In the genomic region with DNA sequence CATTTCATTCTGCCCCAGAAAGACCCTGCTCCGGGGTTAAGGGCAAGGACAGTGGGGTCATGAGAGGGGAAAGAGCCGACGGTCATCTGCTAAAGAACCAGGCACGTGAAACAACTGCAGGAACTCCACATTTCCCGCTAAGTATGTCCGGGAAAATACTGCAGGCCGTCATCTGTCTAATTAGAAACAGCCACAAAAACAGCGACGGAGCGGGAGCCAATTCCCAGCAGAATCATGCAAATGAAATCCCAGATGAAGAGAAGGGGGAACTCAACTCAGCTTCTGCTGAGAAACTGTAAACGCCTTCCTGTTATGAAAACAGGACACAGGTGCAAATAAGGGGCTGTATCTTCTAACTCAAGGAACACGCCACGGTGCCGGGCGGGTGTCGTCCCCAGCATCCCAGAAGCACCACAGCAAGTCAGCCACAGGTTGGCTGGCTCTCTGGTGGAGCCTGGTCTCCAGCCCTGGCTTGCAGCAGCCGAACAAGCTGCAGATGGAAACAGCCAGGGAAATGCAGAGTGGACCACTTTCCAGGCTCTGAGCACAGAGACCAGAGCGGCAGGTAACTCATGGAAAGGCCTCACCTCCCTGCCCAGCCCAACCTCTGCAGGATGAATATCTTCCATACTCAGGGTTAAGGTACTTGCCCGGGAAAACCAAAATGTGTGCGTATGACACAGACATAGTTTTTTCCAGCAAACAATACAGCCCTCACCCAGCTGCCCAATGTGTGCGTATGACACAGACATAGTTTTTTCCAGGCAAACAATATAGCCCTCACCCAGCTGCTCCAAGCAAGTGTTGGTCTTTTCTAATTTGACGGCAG, we compare ENCODE assay signal across 15 cellular contexts. TPM values are rescaled to one million over a fixed set of nuclear protein-coding genes. Genes with fewer than 3 reads are reported as not detected.
DNase-seq lines count a peak whose midpoint lies in the region; ATAC-seq and TF ChIP-seq lines count a peak whose summit lies in the region.
"Had no signal": no experiment of that assay in that cellular context is flagged by ENCODE, and none has a peak within 500 bp of the region (broad histone marks: within the 10 kb centered on the region; RNA-seq: fewer than 3 reads in every experiment).

No MANE protein-coding gene starts in this region.

- DNase-seq in DMS153 (lab: John Stamatoyannopoulos, UW) (peak; percentile 29), DMS153 treated with DMSO at 0.1 percent for 48 hours (lab: John Stamatoyannopoulos, UW; ENCODE audit: unreplicated experiment) (no peak), astrocyte of the hippocampus (ENCODE audit: low read depth, low spot score) (peak; percentile 77), right lobe of liver (peak in 2 of 3 donors; percentile 28 to 41), GM20000 (ENCODE audit: low spot score) (no peak), SIG-M5 (lab: John Stamatoyannopoulos, UW) (no peak)
- DNase-seq in activated CD4-positive, alpha-beta T cell treated with anti-CD3 and anti-CD28 coated beads, Interleukin-2, amount 10 ng/mL, durations not matched to agents 7 days and 5 days: no peak
- DNase-seq: activated CD4-positive, alpha-beta T cell treated with anti-CD3 and anti-CD28 coated beads for 36 hours; activated gamma-delta T cell treated with Interleukin-2 at 50 U/mL for 16 hours; DMS79; IMR-90; NCI-H2227 treated with DMSO at 0.1 percent for 48 hours had no signal

- H3K36me3 ChIP-seq in right lobe of liver (no peaks in the 10 kb centered on the region), subcutaneous abdominal adipose tissue (ENCODE audit: control insufficient read depth in 5 of 5, insufficient read depth in 5 of 5, low read length in 5 of 5) (no peaks in the 10 kb centered on the region)
- H3K36me3 ChIP-seq: tibial nerve had no signal

- CTCF ChIA-PET in activated CD4-positive, alpha-beta T cell treated with anti-CD3 and anti-CD28 coated beads, Interleukin-2, amount 10 ng/mL, durations not matched to agents 7 days and 5 days (lab: Charles Lee): no interaction called here

- H3K9me3 ChIP-seq in right lobe of liver (no peaks in the 10 kb centered on the region), subcutaneous abdominal adipose tissue (ENCODE audit: control insufficient read depth in 5 of 5, low read length in 5 of 5) (no peaks in the 10 kb centered on the region)
- H3K9me3 ChIP-seq: tibial nerve had no signal

- H3K36me3 Mint-ChIP-seq in activated CD4-positive, alpha-beta T cell treated with anti-CD3 and anti-CD28 coated beads, Interleukin-2, amount 10 ng/mL, durations not matched to agents 7 days and 5 days (ENCODE audit: low read depth): no peaks in the 10 kb centered on the region

- no peaks in the 10 kb centered on the region for H3K27me3 Mint-ChIP-seq in activated CD4-positive, alpha-beta T cell treated with anti-CD3 and anti-CD28 coated beads, Interleukin-2, amount 10 ng/mL, durations not matched to agents 7 days and 5 days
- H3K27me3 Mint-ChIP-seq: activated CD4-positive, alpha-beta T cell treated with anti-CD3 and anti-CD28 coated beads for 36 hours had no signal

- no peak overlapping the region for H3K4me3 Mint-ChIP-seq in activated CD4-positive, alpha-beta T cell treated with anti-CD3 and anti-CD28 coated beads, Interleukin-2, amount 10 ng/mL, durations not matched to agents 7 days and 5 days
- H3K4me3 Mint-ChIP-seq: activated CD4-positive, alpha-beta T cell treated with anti-CD3 and anti-CD28 coated beads for 36 hours had no signal

- no peak overlapping the region for H3K27ac Mint-ChIP-seq in activated CD4-positive, alpha-beta T cell treated with anti-CD3 and anti-CD28 coated beads, Interleukin-2, amount 10 ng/mL, durations not matched to agents 7 days and 5 days
- H3K27ac Mint-ChIP-seq: activated CD4-positive, alpha-beta T cell treated with anti-CD3 and anti-CD28 coated beads for 36 hours had no signal

- WGBS in right lobe of liver (ENCODE audit: insufficient coverage, low coverage, low lambda C conversion rate, missing lambda C conversion rate): 45% methylated on average over 17 of the region's 22 CpGs

- no peak for TF ChIP-seq CTCF in right lobe of liver (IDR thresholded peaks at IDR 0.05)
- no peak for TF ChIP-seq CTCF in GM20000 (IDR thresholded peaks at IDR 0.05; ENCODE audit: extremely low read depth, missing control alignments)

- TF ChIP-seq POLR2A in right lobe of liver (IDR thresholded peaks at IDR 0.05): no peak

- ATAC-seq in right lobe of liver: peak; percentile 54 to 67 (median 60)
- ATAC-seq: activated CD4-positive, alpha-beta T cell treated with anti-CD3 and anti-CD28 coated beads for 36 hours had no signal

- H3K9ac ChIP-seq in subcutaneous abdominal adipose tissue (ENCODE audit: low read length in 5 of 5): peak overlapping the region in 4 of 5 donors; percentile 28 to 66 (median 37)

- POLR2A ChIA-PET in activated CD4-positive, alpha-beta T cell treated with anti-CD3 and anti-CD28 coated beads, Interleukin-2, amount 10 ng/mL, durations not matched to agents 7 days and 5 days (lab: Charles Lee): no interaction called here

- H3K4me1 ChIP-seq in right lobe of liver (no peaks in the 10 kb centered on the region), subcutaneous abdominal adipose tissue (ENCODE audit: control insufficient read depth in 5 of 5, insufficient read depth in 5 of 5, low read length in 5 of 5) (peaks cover 21 to 84% (median 74%) of the 10 kb centered on the region in 5 donors)

- intact Hi-C loops in right lobe of liver (cut with DNase I): no loop called here

- no peak overlapping the region for H3K4me3 ChIP-seq in right lobe of liver
- peak overlapping the region in 3 of 5 donors; percentile 21 to 37 (median 30) for H3K4me3 ChIP-seq in subcutaneous abdominal adipose tissue (ENCODE audit: low read depth in 1 of 5, low read length in 5 of 5)
- H3K4me3 ChIP-seq: tibial nerve had no signal

- H3K9me3 Mint-ChIP-seq in activated CD4-positive, alpha-beta T cell treated with anti-CD3 and anti-CD28 coated beads, Interleukin-2, amount 10 ng/mL, durations not matched to agents 7 days and 5 days: peaks cover 2% of the 10 kb centered on the region

- H3K4me1 Mint-ChIP-seq in activated CD4-positive, alpha-beta T cell treated with anti-CD3 and anti-CD28 coated beads, Interleukin-2, amount 10 ng/mL, durations not matched to agents 7 days and 5 days: no peaks in the 10 kb centered on the region
- H3K4me1 Mint-ChIP-seq: activated CD4-positive, alpha-beta T cell treated with anti-CD3 and anti-CD28 coated beads for 36 hours had no signal

- no peaks in the 10 kb centered on the region for H3K27me3 ChIP-seq in right lobe of liver
- H3K27me3 ChIP-seq in subcutaneous abdominal adipose tissue (ENCODE audit: control insufficient read depth in 5 of 5, insufficient read depth in 4 of 5, low read length in 5 of 5): no peaks in the 10 kb centered on the region
- H3K27me3 ChIP-seq: tibial nerve had no signal

- H3K27ac ChIP-seq in right lobe of liver (peak overlapping the region in 2 of 3 donors; percentile 29 to 43), subcutaneous abdominal adipose tissue (ENCODE audit: low read depth, low read length) (peak overlapping the region; percentile 92)
- H3K27ac ChIP-seq: 22Rv1 had no signal

RNA-seq across cellular contexts. Expression of a gene that starts 28.9 kb away (rescaled TPM):
- 10 to 100 TPM in 3 of 6 experiments, 1 to 10 TPM in 3; 5.5 to 21.0 (median 11.4) TPM for total RNA-seq in right lobe of liver
- under 1 TPM; 0.20 to 0.58 TPM for total RNA-seq in activated CD4-positive, alpha-beta T cell treated with anti-CD3 and anti-CD28 coated beads, Interleukin-2, amount 10 ng/mL, durations not matched to agents 7 days and 5 days

Comparison
In these comparisons a context has a peak if more than half of its experiments do, and no peak if none do; other contexts are left out.
1. DNase-seq: peak in DMS153 (single experiment), astrocyte of the hippocampus (single experiment) and right lobe of liver (2 of 3); none in DMS153 treated with DMSO at 0.1 percent for 48 hours (single experiment), GM20000 (single experiment), SIG-M5 (single experiment) and activated CD4-positive, alpha-beta T cell treated with anti-CD3 and anti-CD28 coated beads, Interleukin-2, amount 10 ng/mL, durations not matched to agents 7 days and 5 days (single experiment).
2. H3K4me3 ChIP-seq: peak in subcutaneous abdominal adipose tissue (3 of 5); none in right lobe of liver (0 of 3).
3. RNA of a gene that starts 28.9 kb away (total RNA-seq): 5.5 to 21.0 TPM in right lobe of liver; 0.20 to 0.58 TPM in activated CD4-positive, alpha-beta T cell treated with anti-CD3 and anti-CD28 coated beads, Interleukin-2, amount 10 ng/mL, durations not matched to agents 7 days and 5 days; every median in the first group is over 4 times any median in the second.